In genomic region chr18:3624818-3625716, GRCh38 we compare ENCODE assay signal across 9 cellular contexts.
DNase-seq lines count a peak whose midpoint lies in the region; ATAC-seq and TF ChIP-seq lines count a peak whose summit lies in the region.
"Had no signal": no experiment of that assay in that cellular context is flagged by ENCODE, and none has a peak within 500 bp of the region (broad histone marks: within the 10 kb centered on the region; RNA-seq: fewer than 3 reads in every experiment).

No MANE protein-coding gene starts in this region.

- H3K27me3 ChIP-seq in effector memory CD4-positive, alpha-beta T cell (replicated peaks; ENCODE audit: control insufficient read depth, insufficient read depth, low read length, poor library complexity, severe bottlenecking) = no peaks in the 10 kb centered on the region
- H3K27me3 ChIP-seq in thoracic aorta (replicated peaks; ENCODE audit: insufficient read depth) = no peaks in the 10 kb centered on the region

- no peaks in the 10 kb centered on the region for H3K9me3 Mint-ChIP-seq in natural killer cell treated with Interleukin-12 subunit alpha and Interleukin-12 subunit beta and Interleukin-15 and Interleukin-18, amount 100 ng/mL, for 72 hours

- no peaks in the 10 kb centered on the region for H3K36me3 ChIP-seq in effector memory CD4-positive, alpha-beta T cell (ENCODE audit: control insufficient read depth, insufficient read depth, low read length)
- no peaks in the 10 kb centered on the region for H3K36me3 ChIP-seq in thoracic aorta
- H3K36me3 ChIP-seq: neutrophil had no signal

- peaks cover 16% of the 10 kb centered on the region for H3K4me1 ChIP-seq in effector memory CD4-positive, alpha-beta T cell (ENCODE audit: control insufficient read depth, insufficient read depth, low read length, poor library complexity, severe bottlenecking)
- peaks cover 27 to 42% of the 10 kb centered on the region in 2 donors for H3K4me1 ChIP-seq in thoracic aorta (ENCODE audit: control insufficient read depth in 1 of 2, low read depth in 2 of 2)

- H3K4me1 Mint-ChIP-seq in natural killer cell treated with Interleukin-12 subunit alpha and Interleukin-12 subunit beta and Interleukin-15 and Interleukin-18, amount 100 ng/mL, for 72 hours (ENCODE audit: low read depth in 2 of 2) = peaks cover 16 to 17% of the 10 kb centered on the region in 2 donors

- TF ChIP-seq CTCF in AG09309 (IDR thresholded peaks at IDR 0.05; ENCODE audit: control insufficient read depth, insufficient read depth, low read depth, low read length, missing control alignments) = no peak
- TF ChIP-seq CTCF in thoracic aorta (IDR thresholded peaks at IDR 0.05) = no peak

- peak overlapping the region; percentile 30 for H3K27ac ChIP-seq in effector memory CD4-positive, alpha-beta T cell (ENCODE audit: insufficient read depth, low read length, poor library complexity, severe bottlenecking)
- H3K27ac ChIP-seq in thoracic aorta = peak overlapping the region; percentile 91 to 96
- H3K27ac ChIP-seq: neutrophil had no signal

- peak overlapping the region; percentile 57 to 89 for H3K27ac Mint-ChIP-seq in natural killer cell treated with Interleukin-12 subunit alpha and Interleukin-12 subunit beta and Interleukin-15 and Interleukin-18, amount 100 ng/mL, for 72 hours

- no peaks in the 10 kb centered on the region for H3K9me3 ChIP-seq in effector memory CD4-positive, alpha-beta T cell (ENCODE audit: control insufficient read depth, low read length)
- H3K9me3 ChIP-seq in thoracic aorta = no peaks in the 10 kb centered on the region
- H3K9me3 ChIP-seq: neutrophil had no signal

- H3K4me3 ChIP-seq in AG09309 (ENCODE audit: control insufficient read depth, low read depth, low read length) (peak overlapping the region; percentile 11), thoracic aorta (peak overlapping the region; percentile 52)
- no peak overlapping the region for H3K4me3 ChIP-seq in effector memory CD4-positive, alpha-beta T cell (ENCODE audit: insufficient read depth, low read depth, low read length, poor library complexity, severe bottlenecking)

- H3K27me3 Mint-ChIP-seq in natural killer cell treated with Interleukin-12 subunit alpha and Interleukin-12 subunit beta and Interleukin-15 and Interleukin-18, amount 100 ng/mL, for 72 hours = peaks cover 0 to 2% of the 10 kb centered on the region in 2 donors

- H3K36me3 Mint-ChIP-seq in natural killer cell treated with Interleukin-12 subunit alpha and Interleukin-12 subunit beta and Interleukin-15 and Interleukin-18, amount 100 ng/mL, for 72 hours = no peaks in the 10 kb centered on the region

- DNase-seq in AG09309 (ENCODE audit: low read depth) = peak; percentile 89
- DNase-seq in HK-2 (ENCODE audit: unreplicated experiment) = peak; percentile 75
- DNase-seq in activated CD4-positive, alpha-beta T cell treated with anti-CD3 and anti-CD28 coated beads, Interleukin-2, amount 50 U/mL, for 1 hour = peak; percentile 35
- peak; percentile 39 to 51 (median 45) for DNase-seq in effector memory CD4-positive, alpha-beta T cell
- peak; percentile 78 for DNase-seq in natural killer cell treated with Interleukin-12 subunit alpha and Interleukin-12 subunit beta and Interleukin-15 and Interleukin-18, amount 100 ng/mL, for 72 hours (ENCODE audit: low spot score)
- no peak for DNase-seq in thoracic aorta (ENCODE audit: low spot score)
- DNase-seq in NCI-H2029 (lab: John Stamatoyannopoulos, UW) = no peak
- DNase-seq in Ammon's horn (ENCODE audit: low spot score) = no peak

- peak; percentile 93 to 95 for ATAC-seq in natural killer cell treated with Interleukin-12 subunit alpha and Interleukin-12 subunit beta and Interleukin-15 and Interleukin-18, amount 100 ng/mL, for 72 hours
- ATAC-seq in thoracic aorta (ENCODE audit: insufficient number of reproducible peaks, low FRiP score, low read depth) = peak; percentile 48

- peak overlapping the region; percentile 73 for H3K4me3 Mint-ChIP-seq in natural killer cell treated with Interleukin-12 subunit alpha and Interleukin-12 subunit beta and Interleukin-15 and Interleukin-18, amount 100 ng/mL, for 72 hours

Comparison
In these comparisons a context has a peak if more than half of its experiments do, and no peak if none do; other contexts are left out.
1. DNase-seq: peak in AG09309 (single experiment), HK-2 (single experiment), activated CD4-positive, alpha-beta T cell treated with anti-CD3 and anti-CD28 coated beads, Interleukin-2, amount 50 U/mL, for 1 hour (single experiment), effector memory CD4-positive, alpha-beta T cell (3 of 3) and natural killer cell treated with Interleukin-12 subunit alpha and Interleukin-12 subunit beta and Interleukin-15 and Interleukin-18, amount 100 ng/mL, for 72 hours (single experiment); none in thoracic aorta (single experiment), NCI-H2029 (single experiment) and Ammon's horn (single experiment).